ENCODE assay signal across 22 cellular contexts in genomic region chr5:125518169-125518568, GRCh38.
"Had no signal": no experiment of that assay in that cellular context is flagged by ENCODE, and none has a peak within 500 bp of the region (broad histone marks: within the 10 kb centered on the region; RNA-seq: fewer than 3 reads in every experiment).

No MANE protein-coding gene starts in this region.

- H3K27ac ChIP-seq: coronary artery, dorsolateral prefrontal cortex, esophagus muscularis mucosa, gastrocnemius medialis, heart right ventricle, left lung, lower lobe of right lung had no signal

- DNase-seq: dermis blood vessel endothelial cell; dorsolateral prefrontal cortex; effector CD4-positive, alpha-beta T cell; effector memory CD4-positive, alpha-beta T cell; foreskin melanocyte; gastrocnemius medialis; glutamatergic neuron; head of caudate nucleus; heart right ventricle; hypothalamus; immature natural killer cell; islet precursor cell; kidney; kidney glomerular epithelial cell; left lung; left ventricle myocardium superior; lower lobe of right lung; mesenchymal stem cell; naive thymus-derived CD4-positive, alpha-beta T cell had no signal

- FAIRE-seq: endothelial cell of umbilical vein, kidney had no signal

- H3K27me3 ChIP-seq: dorsolateral prefrontal cortex, esophagus muscularis mucosa, gastrocnemius medialis, heart right ventricle, left lung had no signal

- H3K4me1 ChIP-seq: esophagus muscularis mucosa, gastrocnemius medialis, heart right ventricle, left lung, lower lobe of right lung had no signal

- H3K4me3 ChIP-seq: coronary artery, dorsolateral prefrontal cortex, esophagus muscularis mucosa, gastrocnemius medialis, heart right ventricle, left lung, lower lobe of right lung had no signal

- ATAC-seq: gastrocnemius medialis; heart right ventricle; left lung; left ventricle myocardium superior; lower lobe of right lung; naive thymus-derived CD4-positive, alpha-beta T cell had no signal

- H3K36me3 ChIP-seq: esophagus muscularis mucosa, gastrocnemius medialis, heart right ventricle, left lung, lower lobe of right lung had no signal

- H3K9me3 ChIP-seq: esophagus muscularis mucosa, gastrocnemius medialis, left lung, lower lobe of right lung had no signal
